In genomic region chr6:98254624-98255023, GRCh38 we compare ENCODE assay signal across 23 cellular contexts.
A peak's percentile ranks its signal among the peaks of the same experiment; 100 is the strongest.
DNase-seq lines count a peak whose midpoint lies in the region; ATAC-seq, FAIRE-seq and TF ChIP-seq lines count a peak whose summit lies in the region.
"Had no signal": no experiment of that assay in that cellular context is flagged by ENCODE, and none has a peak within 500 bp of the region (broad histone marks: within the 10 kb centered on the region; RNA-seq: fewer than 3 reads in every experiment).

No MANE protein-coding gene starts in this region.

- no peaks in the 10 kb centered on the region for H3K27me3 Mint-ChIP-seq in neural progenitor cell (ENCODE audit: insufficient read depth, low read depth)
- peaks cover 3% of the 10 kb centered on the region for H3K27me3 Mint-ChIP-seq in mesothelial cell of epicardium (ENCODE audit: low read depth)
- H3K27me3 Mint-ChIP-seq: CD4-positive, alpha-beta memory T cell; CD4-positive, CD25-positive, alpha-beta regulatory T cell; CD8-positive, alpha-beta memory T cell had no signal

- H3K27ac ChIP-seq in HepG2 (ENCODE audit: extremely low read length, insufficient read depth, low read length) (no peak overlapping the region), right lobe of liver (no peak overlapping the region), K562 (ENCODE audit: extremely low read depth, low read depth, low read length) (no peak overlapping the region), neural progenitor cell (no peak overlapping the region)
- H3K27ac ChIP-seq: BLaER1 had no signal

- H3K27ac Mint-ChIP-seq in neural progenitor cell (peak overlapping the region; percentile 36), mesothelial cell of epicardium (no peak overlapping the region)
- H3K27ac Mint-ChIP-seq: CD14-positive monocyte; CD4-positive, alpha-beta memory T cell; CD4-positive, CD25-positive, alpha-beta regulatory T cell had no signal

- H3K4me2 ChIP-seq in HepG2 (ENCODE audit: low read depth, low read length) = no peak overlapping the region
- H3K4me2 ChIP-seq in K562 (ENCODE audit: insufficient read depth, low read length) = no peak overlapping the region
- H3K4me2 ChIP-seq in neural progenitor cell = no peak overlapping the region
- H3K4me2 ChIP-seq: BLaER1 had no signal

- 49% methylated on average over 3 of the region's 3 CpGs for WGBS in HepG2 (ENCODE audit: low lambda C conversion rate)
- WGBS in right lobe of liver (ENCODE audit: insufficient coverage, low coverage, low lambda C conversion rate, missing lambda C conversion rate) = 36% methylated on average over 3 of the region's 3 CpGs
- WGBS in K562 (ENCODE audit: insufficient coverage, low coverage, missing lambda C conversion rate) = 0% methylated on average over 3 of the region's 3 CpGs

- H3K4me3 Mint-ChIP-seq in neural progenitor cell (no peak overlapping the region), mesothelial cell of epicardium (no peak overlapping the region)
- H3K4me3 Mint-ChIP-seq: CD14-positive monocyte; CD4-positive, alpha-beta memory T cell; CD4-positive, CD25-positive, alpha-beta regulatory T cell; CD8-positive, alpha-beta memory T cell had no signal

- no peaks in the 10 kb centered on the region for H3K9me3 ChIP-seq in HepG2 (ENCODE audit: low read length)
- no peaks in the 10 kb centered on the region for H3K9me3 ChIP-seq in right lobe of liver
- no peaks in the 10 kb centered on the region for H3K9me3 ChIP-seq in K562 (replicated peaks; ENCODE audit: control insufficient read depth, insufficient read depth, low read depth, low read length)
- H3K9me3 ChIP-seq in neural progenitor cell (ENCODE audit: low read depth) = no peaks in the 10 kb centered on the region
- H3K9me3 ChIP-seq: BE2C, BLaER1 had no signal

- no peak for TF ChIP-seq RAD21 in HepG2 (CRISPR knock-in tag; IDR thresholded peaks at IDR 0.05)
- no peak for TF ChIP-seq RAD21 in K562 (CRISPR knock-in tag; conservative IDR thresholded peaks at IDR 0.05 in 1 of 2, IDR thresholded peaks at IDR 0.05 in 1 of 2)

- H3K36me3 Mint-ChIP-seq in neural progenitor cell = no peaks in the 10 kb centered on the region
- no peaks in the 10 kb centered on the region for H3K36me3 Mint-ChIP-seq in mesothelial cell of epicardium
- H3K36me3 Mint-ChIP-seq: CD14-positive monocyte; CD4-positive, alpha-beta memory T cell; CD4-positive, CD25-positive, alpha-beta regulatory T cell; CD8-positive, alpha-beta memory T cell had no signal

- intact Hi-C loops in HepG2 (cut with micrococcal nuclease; ENCODE audit: unreplicated experiment) (no loop called here), right lobe of liver (cut with DNase I) (no loop called here), K562 (cut with micrococcal nuclease) (no loop called here)

- TF ChIP-seq POLR2A in HepG2 (IDR thresholded peaks at IDR 0.05; ENCODE audit: insufficient read depth in 1 of 2, low read depth in 2 of 2, low read length in 2 of 2) = no peak
- no peak for TF ChIP-seq POLR2A in right lobe of liver (IDR thresholded peaks at IDR 0.05)
- TF ChIP-seq POLR2A in K562 (conservative IDR thresholded peaks at IDR 0.05) = no peak

- H3K4me1 Mint-ChIP-seq in neural progenitor cell = peaks cover 2% of the 10 kb centered on the region
- H3K4me1 Mint-ChIP-seq in mesothelial cell of epicardium = no peaks in the 10 kb centered on the region
- H3K4me1 Mint-ChIP-seq: CD14-positive monocyte; CD4-positive, alpha-beta memory T cell; CD4-positive, CD25-positive, alpha-beta regulatory T cell; CD8-positive, alpha-beta memory T cell had no signal

- no peak overlapping the region for H3K9ac ChIP-seq in HepG2 (ENCODE audit: insufficient read depth, low read depth, low read length)
- H3K9ac ChIP-seq in K562 (ENCODE audit: insufficient read depth in 1 of 2, low read depth in 2 of 2, low read length in 2 of 2) = no peak overlapping the region
- no peak overlapping the region for H3K9ac ChIP-seq in neural progenitor cell
- H3K9ac ChIP-seq: BLaER1 had no signal

- in situ Hi-C loops in HepG2 (cut with HindIII; ENCODE audit: extremely low pct_ligation_motif_present, low pct_unique_long_range_greater_than_20kb) (no loop called here), K562 (cut with MboI) (no loop called here)

- no peak for ATAC-seq in HepG2
- no peak for ATAC-seq in right lobe of liver
- no peak for ATAC-seq in K562
- ATAC-seq in GM18511 (IDR thresholded peaks at IDR 0.05; ENCODE audit: unreplicated experiment) = no peak

- no peaks in the 10 kb centered on the region for H3K9me1 ChIP-seq in K562 (ENCODE audit: control insufficient read depth, insufficient read depth, low read length)

- CTCF ChIA-PET in HepG2 (lab: Yijun Ruan, JAX; ENCODE audit: low intra/inter-chr PET ratio, low total read pairs) (no interaction called here), K562 (lab: Yijun Ruan, JAX; ENCODE audit: low intra/inter-chr PET ratio) (no interaction called here)

- H3K79me2 ChIP-seq in HepG2 (ENCODE audit: insufficient read depth, low read length) (no peaks in the 10 kb centered on the region), K562 (ENCODE audit: control insufficient read depth, insufficient read depth, low read length) (no peaks in the 10 kb centered on the region), neural progenitor cell (ENCODE audit: low read depth) (no peaks in the 10 kb centered on the region)

- TF ChIP-seq CTCF in HepG2 (CRISPR knock-in tag; IDR thresholded peaks at IDR 0.05) (no peak), right lobe of liver (IDR thresholded peaks at IDR 0.05) (no peak), K562 (IDR thresholded peaks at IDR 0.05 in 2 of 3, conservative IDR thresholded peaks at IDR 0.05 in 1 of 3; ENCODE audit: insufficient read depth in 2 of 3, low read depth in 1 of 3, low read length in 3 of 3) (no peak), neural progenitor cell (IDR thresholded peaks at IDR 0.05) (no peak), mesothelial cell of epicardium (IDR thresholded peaks at IDR 0.05; ENCODE audit: unreplicated experiment) (no peak)

- H3K27me3 ChIP-seq in HepG2 (ENCODE audit: control insufficient read depth in 1 of 2, insufficient read depth in 2 of 2, low read length in 2 of 2) (no peaks in the 10 kb centered on the region), right lobe of liver (no peaks in the 10 kb centered on the region), K562 (ENCODE audit: control insufficient read depth in 2 of 2, insufficient read depth in 2 of 2, low read length in 2 of 2) (no peaks in the 10 kb centered on the region), neural progenitor cell (no peaks in the 10 kb centered on the region)
- H3K27me3 ChIP-seq: BE2C, BLaER1 had no signal

- no peak for FAIRE-seq in HepG2 (lab: Jason Lieb, UNC)
- no peak for FAIRE-seq in K562 (lab: Jason Lieb, UNC)
- FAIRE-seq: A204.1, G401.6, GM12891 had no signal

- TF ChIP-seq EP300 in HepG2 (IDR thresholded peaks at IDR 0.05; ENCODE audit: low read depth in 2 of 2, low read length in 2 of 2) = no peak
- no peak for TF ChIP-seq EP300 in HepG2 (CRISPR knock-in tag; IDR thresholded peaks at IDR 0.05; ENCODE audit: borderline replicate concordance)
- no peak for TF ChIP-seq EP300 in K562 (IDR thresholded peaks at IDR 0.05; ENCODE audit: low read length)

- H3K36me3 ChIP-seq in HepG2 (replicated peaks in 1 of 2; ENCODE audit: control insufficient read depth in 1 of 2, insufficient read depth in 2 of 2, low read length in 2 of 2) (no peaks in the 10 kb centered on the region), right lobe of liver (no peaks in the 10 kb centered on the region), K562 (ENCODE audit: control insufficient read depth, insufficient read depth, low read length) (no peaks in the 10 kb centered on the region), neural progenitor cell (no peaks in the 10 kb centered on the region)
- H3K36me3 ChIP-seq: BE2C, BLaER1 had no signal

- BruUV-seq in HepG2 (replicated peaks; lab: Mats Ljungman, UMichigan) (no TSS peak), K562 (replicated peaks; lab: Mats Ljungman, UMichigan) (no TSS peak)

- no peaks in the 10 kb centered on the region for H3F3A ChIP-seq in neural progenitor cell (ENCODE audit: low read depth)

- no peaks in the 10 kb centered on the region for H3K9me3 Mint-ChIP-seq in neural progenitor cell
- no peaks in the 10 kb centered on the region for H3K9me3 Mint-ChIP-seq in mesothelial cell of epicardium

- no peaks in the 10 kb centered on the region for H4K20me1 ChIP-seq in HepG2 (ENCODE audit: insufficient read depth, low read length)
- H4K20me1 ChIP-seq in K562 (replicated peaks; ENCODE audit: control insufficient read depth, insufficient read depth, low read length) = no peaks in the 10 kb centered on the region
- H4K20me1 ChIP-seq in neural progenitor cell (ENCODE audit: low read depth) = no peaks in the 10 kb centered on the region
- H4K20me1 ChIP-seq: BLaER1 had no signal

- POLR2A ChIA-PET in HepG2 (lab: Yijun Ruan, JAX) (no interaction called here), K562 (lab: Yijun Ruan, JAX) (interaction anchor here (0.6 kb wide), 1 partner anchor 34 kb away, joined by 3 read pairs; no protein-coding TSS in a partner anchor)

- H3K4me3 ChIP-seq in HepG2 (replicated peaks in 1 of 3; ENCODE audit: insufficient read depth in 1 of 3, low read depth in 2 of 3, low read length in 3 of 3) (no peak overlapping the region), right lobe of liver (no peak overlapping the region), K562 (no peak overlapping the region), neural progenitor cell (no peak overlapping the region)
- H3K4me3 ChIP-seq: BLaER1 had no signal

- H2AFZ ChIP-seq in HepG2 (ENCODE audit: low read length) = no peak overlapping the region
- H2AFZ ChIP-seq in K562 (ENCODE audit: low read depth, low read length) = no peak overlapping the region
- no peak overlapping the region for H2AFZ ChIP-seq in neural progenitor cell (replicated peaks)

- DNase-seq in HepG2 (ENCODE audit: low spot score) (no peak), right lobe of liver (no peak), K562 (ENCODE audit: extremely low read depth in 1 of 4, low spot score in 3 of 4) (no peak), neural progenitor cell (ENCODE audit: low spot score) (no peak), mesothelial cell of epicardium (ENCODE audit: low spot score in 2 of 2, unreplicated experiment in 2 of 2) (no peak)
- DNase-seq: 8988T; ACHN; BE2C; C1 segment of cervical spinal cord; CD4-positive, alpha-beta memory T cell; CD4-positive, CD25-positive, alpha-beta regulatory T cell; CD8-positive, alpha-beta memory T cell; COR-L47; DMS 273 treated with DMSO at 0.1 percent for 48 hours; DMS153; DMS79 treated with DMSO at 0.1 percent for 48 hours; GF-D8 had no signal

- H3K4me1 ChIP-seq in HepG2 (ENCODE audit: insufficient read depth, low read length) = no peaks in the 10 kb centered on the region
- no peaks in the 10 kb centered on the region for H3K4me1 ChIP-seq in right lobe of liver
- no peaks in the 10 kb centered on the region for H3K4me1 ChIP-seq in K562 (replicated peaks in 1 of 2; ENCODE audit: control insufficient read depth in 2 of 2, insufficient read depth in 2 of 2, low read length in 2 of 2)
- peaks cover 14% of the 10 kb centered on the region for H3K4me1 ChIP-seq in neural progenitor cell
- H3K4me1 ChIP-seq: BE2C, BLaER1 had no signal

TF ChIP-seq in HepG2, 621 proteins besides CTCF, POLR2A, EP300 and RAD21 (continues in another document):
- peak; percentile 85 for TF ChIP-seq CEBPB (IDR thresholded peaks at IDR 0.05; ENCODE audit: borderline replicate concordance, low read depth, low read length)

TF ChIP-seq in K562, 482 proteins besides CTCF, POLR2A, EP300 and RAD21:
- no peak for TF ChIP-seq HMG20B (CRISPR knock-in tag; IDR thresholded peaks at IDR 0.05)
- TF ChIP-seq CEBPB (tag; IDR thresholded peaks at IDR 0.05) = peak; percentile 37; the same call in 1 of the 2 replicates

Comparison
In these comparisons a context has a peak if more than half of its experiments do, and no peak if none do; other contexts are left out.
1. Of the 241 proteins assayed by ChIP-seq in both HepG2 and K562: peak only in HepG2: none; only in K562: none; in both: CEBPB; in neither: 240.